Comparison of ENCODE assay signal across 1 cellular context in the genomic region with DNA sequence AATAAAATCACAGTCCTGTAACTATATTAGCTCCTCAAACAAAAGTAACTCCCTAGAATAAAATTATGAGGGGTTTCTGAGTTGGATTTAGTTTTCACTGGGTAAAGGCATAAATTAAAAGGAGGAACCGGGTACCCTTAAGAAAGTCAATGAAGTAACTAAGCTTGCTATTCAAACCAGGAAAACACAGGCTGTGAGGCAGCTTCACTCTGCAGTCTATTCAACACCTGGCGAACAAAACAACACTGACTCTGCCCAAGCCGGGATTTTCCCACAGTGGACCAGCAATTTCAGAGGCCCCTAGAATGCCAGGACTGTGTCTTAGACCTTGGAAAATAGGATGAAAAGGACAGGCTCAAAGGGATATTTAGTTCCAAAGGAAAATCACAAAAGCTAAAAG.
TF ChIP-seq lines count a peak whose summit lies in the region.

No MANE protein-coding gene starts in this region.

TF ChIP-seq in K562, 482 proteins besides CTCF, POLR2A, EP300 and RAD21 (continued from another document):
- TF ChIP-seq, protein P1, sequence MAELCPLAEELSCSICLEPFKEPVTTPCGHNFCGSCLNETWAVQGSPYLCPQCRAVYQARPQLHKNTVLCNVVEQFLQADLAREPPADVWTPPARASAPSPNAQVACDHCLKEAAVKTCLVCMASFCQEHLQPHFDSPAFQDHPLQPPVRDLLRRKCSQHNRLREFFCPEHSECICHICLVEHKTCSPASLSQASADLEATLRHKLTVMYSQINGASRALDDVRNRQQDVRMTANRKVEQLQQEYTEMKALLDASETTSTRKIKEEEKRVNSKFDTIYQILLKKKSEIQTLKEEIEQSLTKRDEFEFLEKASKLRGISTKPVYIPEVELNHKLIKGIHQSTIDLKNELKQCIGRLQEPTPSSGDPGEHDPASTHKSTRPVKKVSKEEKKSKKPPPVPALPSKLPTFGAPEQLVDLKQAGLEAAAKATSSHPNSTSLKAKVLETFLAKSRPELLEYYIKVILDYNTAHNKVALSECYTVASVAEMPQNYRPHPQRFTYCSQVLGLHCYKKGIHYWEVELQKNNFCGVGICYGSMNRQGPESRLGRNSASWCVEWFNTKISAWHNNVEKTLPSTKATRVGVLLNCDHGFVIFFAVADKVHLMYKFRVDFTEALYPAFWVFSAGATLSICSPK (IDR thresholded peaks at IDR 0.05; ENCODE audit: borderline replicate concordance), result no peak
- TF ChIP-seq ETV6 (IDR thresholded peaks at IDR 0.05; ENCODE audit: borderline replicate concordance in 1 of 2, low read depth in 2 of 2, low read length in 1 of 2), result no peak
- no peak for TF ChIP-seq ETV6 (CRISPR knock-in tag; IDR thresholded peaks at IDR 0.05; ENCODE audit: borderline replicate concordance)
- TF ChIP-seq, protein P2, sequence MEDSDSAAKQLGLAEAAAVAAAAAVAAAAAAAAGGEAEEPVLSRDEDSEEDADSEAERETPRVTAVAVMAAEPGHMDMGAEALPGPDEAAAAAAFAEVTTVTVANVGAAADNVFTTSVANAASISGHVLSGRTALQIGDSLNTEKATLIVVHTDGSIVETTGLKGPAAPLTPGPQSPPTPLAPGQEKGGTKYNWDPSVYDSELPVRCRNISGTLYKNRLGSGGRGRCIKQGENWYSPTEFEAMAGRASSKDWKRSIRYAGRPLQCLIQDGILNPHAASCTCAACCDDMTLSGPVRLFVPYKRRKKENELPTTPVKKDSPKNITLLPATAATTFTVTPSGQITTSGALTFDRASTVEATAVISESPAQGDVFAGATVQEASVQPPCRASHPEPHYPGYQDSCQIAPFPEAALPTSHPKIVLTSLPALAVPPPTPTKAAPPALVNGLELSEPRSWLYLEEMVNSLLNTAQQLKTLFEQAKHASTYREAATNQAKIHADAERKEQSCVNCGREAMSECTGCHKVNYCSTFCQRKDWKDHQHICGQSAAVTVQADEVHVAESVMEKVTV (CRISPR knock-in tag; IDR thresholded peaks at IDR 0.05), result no peak
- no peak for TF ChIP-seq PPARD (CRISPR knock-in tag; IDR thresholded peaks at IDR 0.05)
- TF ChIP-seq, protein P3, sequence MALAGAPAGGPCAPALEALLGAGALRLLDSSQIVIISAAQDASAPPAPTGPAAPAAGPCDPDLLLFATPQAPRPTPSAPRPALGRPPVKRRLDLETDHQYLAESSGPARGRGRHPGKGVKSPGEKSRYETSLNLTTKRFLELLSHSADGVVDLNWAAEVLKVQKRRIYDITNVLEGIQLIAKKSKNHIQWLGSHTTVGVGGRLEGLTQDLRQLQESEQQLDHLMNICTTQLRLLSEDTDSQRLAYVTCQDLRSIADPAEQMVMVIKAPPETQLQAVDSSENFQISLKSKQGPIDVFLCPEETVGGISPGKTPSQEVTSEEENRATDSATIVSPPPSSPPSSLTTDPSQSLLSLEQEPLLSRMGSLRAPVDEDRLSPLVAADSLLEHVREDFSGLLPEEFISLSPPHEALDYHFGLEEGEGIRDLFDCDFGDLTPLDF (CRISPR knock-in tag; IDR thresholded peaks at IDR 0.05), result no peak
- TF ChIP-seq HEY1 (CRISPR knock-in tag; IDR thresholded peaks at IDR 0.05; ENCODE audit: borderline replicate concordance), result no peak
- TF ChIP-seq NFIC (IDR thresholded peaks at IDR 0.05), result no peak
- TF ChIP-seq SREBF1 (IDR thresholded peaks at IDR 0.05; ENCODE audit: borderline replicate concordance, low read depth, low read length), result no peak
- no peak for TF ChIP-seq ZNF384 (IDR thresholded peaks at IDR 0.05; ENCODE audit: low read depth, low read length)
- TF ChIP-seq, protein P4, sequence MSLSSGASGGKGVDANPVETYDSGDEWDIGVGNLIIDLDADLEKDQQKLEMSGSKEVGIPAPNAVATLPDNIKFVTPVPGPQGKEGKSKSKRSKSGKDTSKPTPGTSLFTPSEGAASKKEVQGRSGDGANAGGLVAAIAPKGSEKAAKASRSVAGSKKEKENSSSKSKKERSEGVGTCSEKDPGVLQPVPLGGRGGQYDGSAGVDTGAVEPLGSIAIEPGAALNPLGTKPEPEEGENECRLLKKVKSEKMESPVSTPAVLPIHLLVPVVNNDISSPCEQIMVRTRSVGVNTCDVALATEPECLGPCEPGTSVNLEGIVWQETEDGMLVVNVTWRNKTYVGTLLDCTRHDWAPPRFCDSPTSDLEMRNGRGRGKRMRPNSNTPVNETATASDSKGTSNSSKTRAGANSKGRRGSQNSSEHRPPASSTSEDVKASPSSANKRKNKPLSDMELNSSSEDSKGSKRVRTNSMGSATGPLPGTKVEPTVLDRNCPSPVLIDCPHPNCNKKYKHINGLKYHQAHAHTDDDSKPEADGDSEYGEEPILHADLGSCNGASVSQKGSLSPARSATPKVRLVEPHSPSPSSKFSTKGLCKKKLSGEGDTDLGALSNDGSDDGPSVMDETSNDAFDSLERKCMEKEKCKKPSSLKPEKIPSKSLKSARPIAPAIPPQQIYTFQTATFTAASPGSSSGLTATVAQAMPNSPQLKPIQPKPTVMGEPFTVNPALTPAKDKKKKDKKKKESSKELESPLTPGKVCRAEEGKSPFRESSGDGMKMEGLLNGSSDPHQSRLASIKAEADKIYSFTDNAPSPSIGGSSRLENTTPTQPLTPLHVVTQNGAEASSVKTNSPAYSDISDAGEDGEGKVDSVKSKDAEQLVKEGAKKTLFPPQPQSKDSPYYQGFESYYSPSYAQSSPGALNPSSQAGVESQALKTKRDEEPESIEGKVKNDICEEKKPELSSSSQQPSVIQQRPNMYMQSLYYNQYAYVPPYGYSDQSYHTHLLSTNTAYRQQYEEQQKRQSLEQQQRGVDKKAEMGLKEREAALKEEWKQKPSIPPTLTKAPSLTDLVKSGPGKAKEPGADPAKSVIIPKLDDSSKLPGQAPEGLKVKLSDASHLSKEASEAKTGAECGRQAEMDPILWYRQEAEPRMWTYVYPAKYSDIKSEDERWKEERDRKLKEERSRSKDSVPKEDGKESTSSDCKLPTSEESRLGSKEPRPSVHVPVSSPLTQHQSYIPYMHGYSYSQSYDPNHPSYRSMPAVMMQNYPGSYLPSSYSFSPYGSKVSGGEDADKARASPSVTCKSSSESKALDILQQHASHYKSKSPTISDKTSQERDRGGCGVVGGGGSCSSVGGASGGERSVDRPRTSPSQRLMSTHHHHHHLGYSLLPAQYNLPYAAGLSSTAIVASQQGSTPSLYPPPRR (CRISPR knock-in tag; IDR thresholded peaks at IDR 0.05; ENCODE audit: borderline replicate concordance), result no peak
- TF ChIP-seq DMBX1 (CRISPR knock-in tag; IDR thresholded peaks at IDR 0.05; ENCODE audit: borderline replicate concordance), result no peak
- TF ChIP-seq, protein P5, sequence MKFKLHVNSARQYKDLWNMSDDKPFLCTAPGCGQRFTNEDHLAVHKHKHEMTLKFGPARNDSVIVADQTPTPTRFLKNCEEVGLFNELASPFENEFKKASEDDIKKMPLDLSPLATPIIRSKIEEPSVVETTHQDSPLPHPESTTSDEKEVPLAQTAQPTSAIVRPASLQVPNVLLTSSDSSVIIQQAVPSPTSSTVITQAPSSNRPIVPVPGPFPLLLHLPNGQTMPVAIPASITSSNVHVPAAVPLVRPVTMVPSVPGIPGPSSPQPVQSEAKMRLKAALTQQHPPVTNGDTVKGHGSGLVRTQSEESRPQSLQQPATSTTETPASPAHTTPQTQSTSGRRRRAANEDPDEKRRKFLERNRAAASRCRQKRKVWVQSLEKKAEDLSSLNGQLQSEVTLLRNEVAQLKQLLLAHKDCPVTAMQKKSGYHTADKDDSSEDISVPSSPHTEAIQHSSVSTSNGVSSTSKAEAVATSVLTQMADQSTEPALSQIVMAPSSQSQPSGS (CRISPR knock-in tag; IDR thresholded peaks at IDR 0.05), result no peak
- TF ChIP-seq, protein P6, sequence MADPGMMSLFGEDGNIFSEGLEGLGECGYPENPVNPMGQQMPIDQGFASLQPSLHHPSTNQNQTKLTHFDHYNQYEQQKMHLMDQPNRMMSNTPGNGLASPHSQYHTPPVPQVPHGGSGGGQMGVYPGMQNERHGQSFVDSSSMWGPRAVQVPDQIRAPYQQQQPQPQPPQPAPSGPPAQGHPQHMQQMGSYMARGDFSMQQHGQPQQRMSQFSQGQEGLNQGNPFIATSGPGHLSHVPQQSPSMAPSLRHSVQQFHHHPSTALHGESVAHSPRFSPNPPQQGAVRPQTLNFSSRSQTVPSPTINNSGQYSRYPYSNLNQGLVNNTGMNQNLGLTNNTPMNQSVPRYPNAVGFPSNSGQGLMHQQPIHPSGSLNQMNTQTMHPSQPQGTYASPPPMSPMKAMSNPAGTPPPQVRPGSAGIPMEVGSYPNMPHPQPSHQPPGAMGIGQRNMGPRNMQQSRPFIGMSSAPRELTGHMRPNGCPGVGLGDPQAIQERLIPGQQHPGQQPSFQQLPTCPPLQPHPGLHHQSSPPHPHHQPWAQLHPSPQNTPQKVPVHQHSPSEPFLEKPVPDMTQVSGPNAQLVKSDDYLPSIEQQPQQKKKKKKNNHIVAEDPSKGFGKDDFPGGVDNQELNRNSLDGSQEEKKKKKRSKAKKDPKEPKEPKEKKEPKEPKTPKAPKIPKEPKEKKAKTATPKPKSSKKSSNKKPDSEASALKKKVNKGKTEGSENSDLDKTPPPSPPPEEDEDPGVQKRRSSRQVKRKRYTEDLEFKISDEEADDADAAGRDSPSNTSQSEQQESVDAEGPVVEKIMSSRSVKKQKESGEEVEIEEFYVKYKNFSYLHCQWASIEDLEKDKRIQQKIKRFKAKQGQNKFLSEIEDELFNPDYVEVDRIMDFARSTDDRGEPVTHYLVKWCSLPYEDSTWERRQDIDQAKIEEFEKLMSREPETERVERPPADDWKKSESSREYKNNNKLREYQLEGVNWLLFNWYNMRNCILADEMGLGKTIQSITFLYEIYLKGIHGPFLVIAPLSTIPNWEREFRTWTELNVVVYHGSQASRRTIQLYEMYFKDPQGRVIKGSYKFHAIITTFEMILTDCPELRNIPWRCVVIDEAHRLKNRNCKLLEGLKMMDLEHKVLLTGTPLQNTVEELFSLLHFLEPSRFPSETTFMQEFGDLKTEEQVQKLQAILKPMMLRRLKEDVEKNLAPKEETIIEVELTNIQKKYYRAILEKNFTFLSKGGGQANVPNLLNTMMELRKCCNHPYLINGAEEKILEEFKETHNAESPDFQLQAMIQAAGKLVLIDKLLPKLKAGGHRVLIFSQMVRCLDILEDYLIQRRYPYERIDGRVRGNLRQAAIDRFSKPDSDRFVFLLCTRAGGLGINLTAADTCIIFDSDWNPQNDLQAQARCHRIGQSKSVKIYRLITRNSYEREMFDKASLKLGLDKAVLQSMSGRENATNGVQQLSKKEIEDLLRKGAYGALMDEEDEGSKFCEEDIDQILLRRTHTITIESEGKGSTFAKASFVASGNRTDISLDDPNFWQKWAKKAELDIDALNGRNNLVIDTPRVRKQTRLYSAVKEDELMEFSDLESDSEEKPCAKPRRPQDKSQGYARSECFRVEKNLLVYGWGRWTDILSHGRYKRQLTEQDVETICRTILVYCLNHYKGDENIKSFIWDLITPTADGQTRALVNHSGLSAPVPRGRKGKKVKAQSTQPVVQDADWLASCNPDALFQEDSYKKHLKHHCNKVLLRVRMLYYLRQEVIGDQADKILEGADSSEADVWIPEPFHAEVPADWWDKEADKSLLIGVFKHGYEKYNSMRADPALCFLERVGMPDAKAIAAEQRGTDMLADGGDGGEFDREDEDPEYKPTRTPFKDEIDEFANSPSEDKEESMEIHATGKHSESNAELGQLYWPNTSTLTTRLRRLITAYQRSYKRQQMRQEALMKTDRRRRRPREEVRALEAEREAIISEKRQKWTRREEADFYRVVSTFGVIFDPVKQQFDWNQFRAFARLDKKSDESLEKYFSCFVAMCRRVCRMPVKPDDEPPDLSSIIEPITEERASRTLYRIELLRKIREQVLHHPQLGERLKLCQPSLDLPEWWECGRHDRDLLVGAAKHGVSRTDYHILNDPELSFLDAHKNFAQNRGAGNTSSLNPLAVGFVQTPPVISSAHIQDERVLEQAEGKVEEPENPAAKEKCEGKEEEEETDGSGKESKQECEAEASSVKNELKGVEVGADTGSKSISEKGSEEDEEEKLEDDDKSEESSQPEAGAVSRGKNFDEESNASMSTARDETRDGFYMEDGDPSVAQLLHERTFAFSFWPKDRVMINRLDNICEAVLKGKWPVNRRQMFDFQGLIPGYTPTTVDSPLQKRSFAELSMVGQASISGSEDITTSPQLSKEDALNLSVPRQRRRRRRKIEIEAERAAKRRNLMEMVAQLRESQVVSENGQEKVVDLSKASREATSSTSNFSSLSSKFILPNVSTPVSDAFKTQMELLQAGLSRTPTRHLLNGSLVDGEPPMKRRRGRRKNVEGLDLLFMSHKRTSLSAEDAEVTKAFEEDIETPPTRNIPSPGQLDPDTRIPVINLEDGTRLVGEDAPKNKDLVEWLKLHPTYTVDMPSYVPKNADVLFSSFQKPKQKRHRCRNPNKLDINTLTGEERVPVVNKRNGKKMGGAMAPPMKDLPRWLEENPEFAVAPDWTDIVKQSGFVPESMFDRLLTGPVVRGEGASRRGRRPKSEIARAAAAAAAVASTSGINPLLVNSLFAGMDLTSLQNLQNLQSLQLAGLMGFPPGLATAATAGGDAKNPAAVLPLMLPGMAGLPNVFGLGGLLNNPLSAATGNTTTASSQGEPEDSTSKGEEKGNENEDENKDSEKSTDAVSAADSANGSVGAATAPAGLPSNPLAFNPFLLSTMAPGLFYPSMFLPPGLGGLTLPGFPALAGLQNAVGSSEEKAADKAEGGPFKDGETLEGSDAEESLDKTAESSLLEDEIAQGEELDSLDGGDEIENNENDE (IDR thresholded peaks at IDR 0.05; ENCODE audit: low read depth, low read length), result no peak
- TF ChIP-seq ZBED1 (IDR thresholded peaks at IDR 0.05), result no peak
- TF ChIP-seq, protein P7, sequence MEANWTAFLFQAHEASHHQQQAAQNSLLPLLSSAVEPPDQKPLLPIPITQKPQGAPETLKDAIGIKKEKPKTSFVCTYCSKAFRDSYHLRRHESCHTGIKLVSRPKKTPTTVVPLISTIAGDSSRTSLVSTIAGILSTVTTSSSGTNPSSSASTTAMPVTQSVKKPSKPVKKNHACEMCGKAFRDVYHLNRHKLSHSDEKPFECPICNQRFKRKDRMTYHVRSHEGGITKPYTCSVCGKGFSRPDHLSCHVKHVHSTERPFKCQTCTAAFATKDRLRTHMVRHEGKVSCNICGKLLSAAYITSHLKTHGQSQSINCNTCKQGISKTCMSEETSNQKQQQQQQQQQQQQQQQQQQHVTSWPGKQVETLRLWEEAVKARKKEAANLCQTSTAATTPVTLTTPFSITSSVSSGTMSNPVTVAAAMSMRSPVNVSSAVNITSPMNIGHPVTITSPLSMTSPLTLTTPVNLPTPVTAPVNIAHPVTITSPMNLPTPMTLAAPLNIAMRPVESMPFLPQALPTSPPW (CRISPR knock-in tag; IDR thresholded peaks at IDR 0.05), result no peak
